Comparison of ENCODE assay signal across 8 cellular contexts in genomic region chr16:24253192-24253591, GRCh38. TPM values are rescaled to one million over a fixed set of nuclear protein-coding genes. Genes with fewer than 3 reads are reported as not detected.
DNase-seq lines count a peak whose midpoint lies in the region; ATAC-seq and TF ChIP-seq lines count a peak whose summit lies in the region.

No MANE protein-coding gene starts in this region.

- no peak overlapping the region for H3K4me3 ChIP-seq in thoracic aorta
- H3K4me3 ChIP-seq in gastrocnemius medialis: no peak overlapping the region

- H3K27me3 Mint-ChIP-seq in activated CD4-positive, alpha-beta T cell treated with anti-CD3 and anti-CD28 coated beads for 36 hours: peaks cover 45% of the 10 kb centered on the region

- POLR2A ChIA-PET in activated CD4-positive, alpha-beta T cell treated with anti-CD3 and anti-CD28 coated beads for 36 hours (lab: Charles Lee): interaction anchor here (1.0 kb wide), 1 partner anchor 183 kb away, joined by 3 read pairs; no protein-coding TSS in a partner anchor

- no peak for TF ChIP-seq POLR2A in gastrocnemius medialis (IDR thresholded peaks at IDR 0.05)

- H3K36me3 Mint-ChIP-seq in activated CD4-positive, alpha-beta T cell treated with anti-CD3 and anti-CD28 coated beads for 36 hours (ENCODE audit: low read depth): no peaks in the 10 kb centered on the region

- CTCF ChIA-PET in activated CD4-positive, alpha-beta T cell treated with anti-CD3 and anti-CD28 coated beads for 36 hours (lab: Charles Lee): interaction anchor here (0.6 to 2.6 kb wide), 33 partner anchors 9 to 671 kb away, joined by 3 to 29 read pairs (median 3); no protein-coding TSS in a partner anchor

- H3K27me3 ChIP-seq in thoracic aorta (replicated peaks; ENCODE audit: insufficient read depth) (no peaks in the 10 kb centered on the region), gastrocnemius medialis (peaks cover 0 to 13% (median 0%) of the 10 kb centered on the region in 3 donors)

- H3K4me1 Mint-ChIP-seq in activated CD4-positive, alpha-beta T cell treated with anti-CD3 and anti-CD28 coated beads for 36 hours: no peaks in the 10 kb centered on the region

- H3K9me3 ChIP-seq in thoracic aorta (no peaks in the 10 kb centered on the region), gastrocnemius medialis (no peaks in the 10 kb centered on the region)

- no peaks in the 10 kb centered on the region for H3K36me3 ChIP-seq in thoracic aorta
- no peaks in the 10 kb centered on the region for H3K36me3 ChIP-seq in gastrocnemius medialis

- no peak overlapping the region for H3K27ac ChIP-seq in thoracic aorta
- no peak overlapping the region for H3K27ac ChIP-seq in gastrocnemius medialis

- peak; percentile 58 for DNase-seq in ACHN
- peak; percentile 54 for DNase-seq in NCI-H146 treated with DMSO at 0.1 percent for 48 hours (lab: John Stamatoyannopoulos, UW; ENCODE audit: unreplicated experiment)
- peak; percentile 63 for DNase-seq in activated CD4-positive, alpha-beta T cell treated with anti-CD3 and anti-CD28 coated beads for 36 hours
- peak; percentile 60 for DNase-seq in ecto neural progenitor cell (ENCODE audit: low spot score)
- peak; percentile 61 for DNase-seq in midbrain (lab: John Stamatoyannopoulos, UW)
- no peak for DNase-seq in thoracic aorta (ENCODE audit: low spot score)
- no peak for DNase-seq in gastrocnemius medialis

- TF ChIP-seq CTCF in GM12872 (IDR thresholded peaks at IDR 0.05; ENCODE audit: insufficient read depth, low read depth, low read length): peak; percentile 86
- peak; percentile 19 for TF ChIP-seq CTCF in thoracic aorta (IDR thresholded peaks at IDR 0.05)
- peak in 2 of 5 experiments; percentile 11 to 36 for TF ChIP-seq CTCF in gastrocnemius medialis (IDR thresholded peaks at IDR 0.05 in 4 of 5, conservative IDR thresholded peaks at IDR 0.05 in 1 of 5)

- in situ Hi-C loops in ACHN (cut with HindIII; ENCODE audit: low pct_ligation_motif_present, low pct_unique_long_range_greater_than_20kb, low sequenced_read_pairs): no loop called here
- in situ Hi-C loops in gastrocnemius medialis (cut with MboI; ENCODE audit: low sequenced_read_pairs in 4 of 4): no loop called here

- H3K27ac Mint-ChIP-seq in activated CD4-positive, alpha-beta T cell treated with anti-CD3 and anti-CD28 coated beads for 36 hours: no peak overlapping the region

- H3K4me3 Mint-ChIP-seq in activated CD4-positive, alpha-beta T cell treated with anti-CD3 and anti-CD28 coated beads for 36 hours: no peak overlapping the region

- H3K4me1 ChIP-seq in thoracic aorta (ENCODE audit: control insufficient read depth in 1 of 2, low read depth in 2 of 2) (no peaks in the 10 kb centered on the region), gastrocnemius medialis (no peaks in the 10 kb centered on the region)

- ATAC-seq in activated CD4-positive, alpha-beta T cell treated with anti-CD3 and anti-CD28 coated beads for 36 hours: peak; percentile 79
- ATAC-seq in thoracic aorta (ENCODE audit: insufficient number of reproducible peaks, low FRiP score, low read depth) (no peak), gastrocnemius medialis (no peak)

- intact Hi-C loops in activated CD4-positive, alpha-beta T cell treated with anti-CD3 and anti-CD28 coated beads for 36 hours (cut with DNase I, micrococcal nuclease): loop anchor here (1.0 to 10.0 kb wide), 6 partner anchors 182 to 518 kb away; no protein-coding TSS in a partner anchor
- intact Hi-C loops in gastrocnemius medialis (cut with DNase I; ENCODE audit: low total_unique reads): no loop called here

- no peaks in the 10 kb centered on the region for H3K9me3 Mint-ChIP-seq in activated CD4-positive, alpha-beta T cell treated with anti-CD3 and anti-CD28 coated beads for 36 hours (ENCODE audit: low read depth)

RNA-seq across cellular contexts. Expression of gene CACNG3, which starts 2.9 kb away (rescaled TPM):
- not detected for total RNA-seq in activated CD4-positive, alpha-beta T cell treated with anti-CD3 and anti-CD28 coated beads for 36 hours
- not detected for total RNA-seq in thoracic aorta
- total RNA-seq in gastrocnemius medialis: not detected

Comparison
In these comparisons a context has a peak if more than half of its experiments do, and no peak if none do; other contexts are left out.
1. DNase-seq: peak in ACHN (single experiment), NCI-H146 treated with DMSO at 0.1 percent for 48 hours (single experiment), activated CD4-positive, alpha-beta T cell treated with anti-CD3 and anti-CD28 coated beads for 36 hours (single experiment), ecto neural progenitor cell (single experiment) and midbrain (single experiment); none in thoracic aorta (single experiment) and gastrocnemius medialis (0 of 2).